Comparison of ENCODE assay signal across 21 cellular contexts in genomic region chr15:85386261-85386660, GRCh38. TPM values are rescaled to one million over a fixed set of nuclear protein-coding genes. Genes with fewer than 3 reads are reported as not detected.
DNase-seq lines count a peak whose midpoint lies in the region; ATAC-seq and TF ChIP-seq lines count a peak whose summit lies in the region.
"Had no signal": no experiment of that assay in that cellular context is flagged by ENCODE, and none has a peak within 500 bp of the region (broad histone marks: within the 10 kb centered on the region; RNA-seq: fewer than 3 reads in every experiment).

No MANE protein-coding gene starts in this region.

- H3K4me3 ChIP-seq in right atrium auricular region (no peak overlapping the region), SJCRH30 (no peak overlapping the region), esophagus muscularis mucosa (no peak overlapping the region), suprapubic skin (no peak overlapping the region), esophagus squamous epithelium (no peak overlapping the region)
- H3K4me3 ChIP-seq: A549; BLaER1 treated with 17β-estradiol and CSF1 and Interleukin-3, amounts not matched to agents 10 nM and 100 nM; GM23338 had no signal

- no peak for TF ChIP-seq CTCF in right atrium auricular region (IDR thresholded peaks at IDR 0.05)
- TF ChIP-seq CTCF in esophagus muscularis mucosa (IDR thresholded peaks at IDR 0.05), result no peak
- TF ChIP-seq CTCF in suprapubic skin (IDR thresholded peaks at IDR 0.05), result no peak
- TF ChIP-seq CTCF in esophagus squamous epithelium (IDR thresholded peaks at IDR 0.05), result no peak

- ATAC-seq in Right ventricle myocardium superior (ENCODE audit: poor library complexity), result no peak
- ATAC-seq in HG03108 (IDR thresholded peaks at IDR 0.05; ENCODE audit: unreplicated experiment), result no peak
- ATAC-seq: A549, GM23338, HCT116 had no signal

- H3K36me3 ChIP-seq in right atrium auricular region (peaks cover 6% of the 10 kb centered on the region), SJCRH30 (peaks cover 12% of the 10 kb centered on the region; the same call in 1 of the 2 replicates), esophagus muscularis mucosa (peaks cover 0 to 3% (median 0%) of the 10 kb centered on the region in 4 donors), suprapubic skin (no peaks in the 10 kb centered on the region), esophagus squamous epithelium (peaks cover 0 to 15% (median 0%) of the 10 kb centered on the region in 3 donors)
- H3K36me3 ChIP-seq: BE2C had no signal

- H3K27me3 ChIP-seq in right atrium auricular region (no peaks in the 10 kb centered on the region), SJCRH30 (no peaks in the 10 kb centered on the region), esophagus muscularis mucosa (no peaks in the 10 kb centered on the region), suprapubic skin (no peaks in the 10 kb centered on the region), esophagus squamous epithelium (no peaks in the 10 kb centered on the region)
- H3K27me3 ChIP-seq: BE2C; BLaER1 treated with 17β-estradiol and CSF1 and Interleukin-3, amounts not matched to agents 10 nM and 100 nM had no signal

- intact Hi-C loops in Right ventricle myocardium superior (cut with DNase I), result loop anchor here (10.0 kb wide), 1 partner anchor 189 kb away; no protein-coding TSS in a partner anchor
- intact Hi-C loops in esophagus muscularis mucosa (cut with DNase I), result no loop called here
- intact Hi-C loops in esophagus squamous epithelium (cut with DNase I), result no loop called here

- TF ChIP-seq POLR2A in esophagus muscularis mucosa (IDR thresholded peaks at IDR 0.05; ENCODE audit: low read depth), result no peak
- TF ChIP-seq POLR2A in suprapubic skin (IDR thresholded peaks at IDR 0.05), result no peak
- TF ChIP-seq POLR2A in esophagus squamous epithelium (IDR thresholded peaks at IDR 0.05), result no peak

- 96% methylated on average over 7 of the region's 7 CpGs for WGBS in esophagus muscularis mucosa
- 97% methylated on average over 7 of the region's 7 CpGs for WGBS in suprapubic skin
- WGBS in esophagus squamous epithelium, 2 donors, result 83 to 91% methylated on average over 7 of the region's 7 CpGs

- TF ChIP-seq EP300 in esophagus muscularis mucosa (IDR thresholded peaks at IDR 0.05), result no peak
- no peak for TF ChIP-seq EP300 in suprapubic skin (IDR thresholded peaks at IDR 0.05)

- H3K4me1 ChIP-seq in right atrium auricular region, result peaks cover 0 to 59% of the 10 kb centered on the region in 2 donors
- H3K4me1 ChIP-seq in SJCRH30, result peaks cover 38% of the 10 kb centered on the region
- peaks cover 25 to 92% (median 82%) of the 10 kb centered on the region in 4 donors for H3K4me1 ChIP-seq in esophagus muscularis mucosa
- peaks cover 18% of the 10 kb centered on the region for H3K4me1 ChIP-seq in suprapubic skin
- peaks cover 0 to 49% (median 24%) of the 10 kb centered on the region in 3 donors for H3K4me1 ChIP-seq in esophagus squamous epithelium

- DNase-seq in right atrium auricular region (ENCODE audit: low spot score) (no peak), Right ventricle myocardium superior (no peak), SJCRH30 (peak; percentile 84 to 85), esophagus muscularis mucosa (ENCODE audit: extremely low spot score) (no peak), suprapubic skin (ENCODE audit: low spot score in 2 of 2) (no peak), esophagus squamous epithelium (lab: John Stamatoyannopoulos, UW) (no peak)
- DNase-seq: 8988T; ACHN; AML-193; BE2C; CD4-positive, alpha-beta T cell; CD8-positive, alpha-beta memory T cell; DMS 273 treated with DMSO at 0.1 percent for 48 hours; DMS79; GF-D8; H9 had no signal

- H3K9me3 ChIP-seq in right atrium auricular region (no peaks in the 10 kb centered on the region), SJCRH30 (replicated peaks) (peaks cover 3% of the 10 kb centered on the region), esophagus muscularis mucosa (no peaks in the 10 kb centered on the region), suprapubic skin (no peaks in the 10 kb centered on the region), esophagus squamous epithelium (no peaks in the 10 kb centered on the region)
- H3K9me3 ChIP-seq: A549, BE2C had no signal

- H3K27ac ChIP-seq in right atrium auricular region (peak overlapping the region; percentile 8 to 17), SJCRH30 (peak overlapping the region; percentile 68), esophagus muscularis mucosa (replicated peaks in 1 of 4) (peak overlapping the region in 3 of 4 donors; percentile 98 to 99 (median 98)), suprapubic skin (no peak overlapping the region), esophagus squamous epithelium (no peak overlapping the region)
- H3K27ac ChIP-seq: A549; BLaER1 treated with 17β-estradiol and CSF1 and Interleukin-3, amounts not matched to agents 10 nM and 100 nM had no signal

RNA-seq across cellular contexts. Expression of gene AKAP13, which starts 5.9 kb away (rescaled TPM):
- total RNA-seq in right atrium auricular region, result 100 to 1,000 TPM; 293 to 339 TPM
- total RNA-seq in Right ventricle myocardium superior, result 322 TPM
- total RNA-seq in SJCRH30 (2014; rRNA removed; shearing (Covaris generic)), result 67.3 and 75.3 TPM in 2 replicates
- total RNA-seq in esophagus muscularis mucosa, result 100 to 1,000 TPM; 232 to 323 (median 284) TPM
- total RNA-seq in suprapubic skin, result 100 to 1,000 TPM; 124 to 249 (median 163) TPM
- total RNA-seq in esophagus squamous epithelium, result 100 to 1,000 TPM in 1 of 4 donors, 10 to 100 TPM in 3; 57.3 to 178 (median 81.5) TPM

Comparison
In these comparisons a context has a peak if more than half of its experiments do, and no peak if none do; other contexts are left out.
1. DNase-seq: peak in SJCRH30 (2 of 2); none in right atrium auricular region (single experiment), Right ventricle myocardium superior (single experiment), esophagus muscularis mucosa (single experiment), suprapubic skin (0 of 2) and esophagus squamous epithelium (single experiment).
2. H3K27ac ChIP-seq: peak in right atrium auricular region (2 of 2), SJCRH30 (single experiment) and esophagus muscularis mucosa (3 of 4); none in suprapubic skin (single experiment) and esophagus squamous epithelium (0 of 4).